Comparison of ENCODE assay signal across 27 cellular contexts in genomic region chr5:20618353-20618752, GRCh38.
"Had no signal": no experiment of that assay in that cellular context is flagged by ENCODE, and none has a peak within 500 bp of the region (broad histone marks: within the 10 kb centered on the region; RNA-seq: fewer than 3 reads in every experiment).

No MANE protein-coding gene starts in this region.

- H3K4me1 ChIP-seq: body of pancreas, breast epithelium had no signal

- H3K27ac ChIP-seq: body of pancreas, breast epithelium, WERI-Rb-1 had no signal

- H3K4me3 ChIP-seq: body of pancreas, breast epithelium, MG63 had no signal

- H3K36me3 ChIP-seq: breast epithelium, MG63, WERI-Rb-1 had no signal

- H3K27me3 ChIP-seq: body of pancreas, breast epithelium, MG63 had no signal

- DNase-seq: activated CD4-positive, alpha-beta T cell treated with anti-CD3 and anti-CD28 coated beads, Interleukin-2, amount 10 ng/mL, durations not matched to agents 24 days and 14 days; activated CD4-positive, alpha-beta T cell treated with anti-CD3 and anti-CD28 coated beads, Interleukin-2, amount 50 U/mL, for 4 hours; activated CD4-positive, CD25-positive, alpha-beta regulatory T cell; activated CD8-positive, alpha-beta T cell treated with anti-CD3 and anti-CD28 coated beads for 36 hours; activated effector memory CD4-positive, alpha-beta T cell treated with anti-CD3 and anti-CD28 coated beads, Interleukin-2, amount 50 U/mL, for 16 hours; activated naive CD4-positive, alpha-beta T cell; activated naive CD4-positive, alpha-beta T cell treated with anti-CD3 and anti-CD28 coated beads, Interleukin-2, amount 50 U/mL, for 16 hours; activated naive CD8-positive, alpha-beta T cell treated with anti-CD3 and anti-CD28 coated beads for 36 hours; activated T-cell treated with anti-CD3 and anti-CD28 coated beads, Interleukin-2, amount 50 U/mL, for 1 hour; activated T-cell treated with anti-CD3 and anti-CD28 coated beads, Interleukin-2, amount 50 U/mL, for 72 hours; amygdala; body of pancreas; Kasumi-1; KG1; MG63; NCI-H1048; NCI-H1105 treated with DMSO at 0.1 percent for 48 hours; NCI-H1436; NCI-H1694 treated with DMSO at 0.1 percent for 48 hours; NCI-H2029; NCI-H345; NCI-H524 treated with DMSO at 0.1 percent for 48 hours; T1000; WERI-Rb-1 had no signal

- ATAC-seq: activated CD8-positive, alpha-beta T cell treated with anti-CD3 and anti-CD28 coated beads for 36 hours; activated T-cell treated with anti-CD3 and anti-CD28 coated beads, Interleukin-2, amount 50 U/mL, for 72 hours; activated T-helper 17 cell treated with anti-CD3 and anti-CD28 coated beads, Interleukin-2, amount 50 U/mL, for 72 hours; body of pancreas; Panc1 had no signal

- H3K9me3 ChIP-seq: body of pancreas, breast epithelium, MG63 had no signal
